8 cellular contexts compared by ENCODE assay signal in genomic region chr10:112532053-112532658, GRCh38.
DNase-seq lines count a peak whose midpoint lies in the region; ATAC-seq, FAIRE-seq and TF ChIP-seq lines count a peak whose summit lies in the region.

No MANE protein-coding gene starts in this region.

- no peak overlapping the region for H3K4me3 Mint-ChIP-seq in type B pancreatic cell

- no peak overlapping the region for H3K27ac ChIP-seq in aorta (ENCODE audit: low read depth in 1 of 2, low read length in 2 of 2)

- H3K4me1 Mint-ChIP-seq in type B pancreatic cell (ENCODE audit: unreplicated experiment), result peaks cover 9% of the 10 kb centered on the region

- H3K4me3 ChIP-seq in aorta (ENCODE audit: low read length in 2 of 2), result no peak overlapping the region

- H3K36me3 ChIP-seq in aorta (ENCODE audit: control insufficient read depth in 1 of 2, insufficient read depth in 2 of 2, low read length in 1 of 2), result no peaks in the 10 kb centered on the region

- no peaks in the 10 kb centered on the region for H3K9me3 ChIP-seq in aorta (ENCODE audit: control insufficient read depth, low read length)

- WGBS in aorta, 2 donors, result 52 to 59% methylated on average over 6 of the region's 6 CpGs

- H3K27ac Mint-ChIP-seq in type B pancreatic cell, result no peak overlapping the region

- intact Hi-C loops in aorta (cut with DNase I), result no loop called here

- H3K9me3 Mint-ChIP-seq in type B pancreatic cell, result no peaks in the 10 kb centered on the region

- TF ChIP-seq CTCF in type B pancreatic cell (conservative IDR thresholded peaks at IDR 0.05), result no peak

- FAIRE-seq in HTR-8/SVneo (lab: Jason Lieb, UNC), result no peak

- H3K36me3 Mint-ChIP-seq in type B pancreatic cell, result no peaks in the 10 kb centered on the region

- no peaks in the 10 kb centered on the region for H3K27me3 Mint-ChIP-seq in type B pancreatic cell

- no peaks in the 10 kb centered on the region for H3K27me3 ChIP-seq in aorta (ENCODE audit: control insufficient read depth in 1 of 2, insufficient read depth in 2 of 2, low read length in 1 of 2)

- peaks cover 0 to 3% of the 10 kb centered on the region in 2 donors for H3K4me1 ChIP-seq in aorta (ENCODE audit: control insufficient read depth in 1 of 2, insufficient read depth in 2 of 2, low read length in 2 of 2)

- DNase-seq in M059J (ENCODE audit: low read depth) (peak; percentile 46), fibroblast of gingiva (ENCODE audit: low read depth) (peak; percentile 14), type B pancreatic cell (ENCODE audit: extremely low spot score, unreplicated experiment) (no peak), aorta (no peak), HTR-8/SVneo (ENCODE audit: insufficient read length, low spot score) (no peak), OCI-M2 (lab: John Stamatoyannopoulos, UW; ENCODE audit: unreplicated experiment) (no peak)

- peak; percentile 93 for ATAC-seq in GM18499 (IDR thresholded peaks at IDR 0.05; ENCODE audit: insufficient read depth, unreplicated experiment)
- peak; percentile 97 for ATAC-seq in GM21619 (IDR thresholded peaks at IDR 0.05; ENCODE audit: unreplicated experiment)
- ATAC-seq in aorta (ENCODE audit: low FRiP score), result no peak

Comparison
In these comparisons a context has a peak if more than half of its experiments do, and no peak if none do; other contexts are left out.
1. DNase-seq: peak in M059J (single experiment) and fibroblast of gingiva (single experiment); none in type B pancreatic cell (single experiment), aorta (0 of 2), HTR-8/SVneo (single experiment) and OCI-M2 (single experiment).